In the genomic region with DNA sequence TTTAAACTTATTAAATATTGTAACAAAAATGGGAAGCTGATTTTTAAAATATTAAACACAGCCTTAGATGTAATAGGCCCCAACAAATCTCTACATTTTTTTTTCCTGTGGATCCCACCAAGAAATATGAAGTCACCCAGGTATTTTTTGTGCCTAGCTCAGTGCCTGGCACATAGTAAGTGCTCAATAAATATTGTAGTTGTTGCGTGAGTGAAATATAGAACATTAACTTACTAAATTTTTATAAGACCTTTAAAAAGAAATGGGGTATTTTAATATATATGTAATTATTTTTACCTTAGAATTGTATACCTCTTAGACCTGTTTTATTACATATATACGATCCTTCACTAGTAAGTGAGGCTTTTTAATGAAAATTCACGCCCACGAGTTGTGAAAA, we compare ENCODE assay signal across 10 cellular contexts. TPM values are rescaled to one million over a fixed set of nuclear protein-coding genes. Genes with fewer than 3 reads are reported as not detected.
A peak's percentile ranks its signal among the peaks of the same experiment; 100 is the strongest.
DNase-seq lines count a peak whose midpoint lies in the region; ATAC-seq and TF ChIP-seq lines count a peak whose summit lies in the region.
"Had no signal": no experiment of that assay in that cellular context is flagged by ENCODE, and none has a peak within 500 bp of the region (broad histone marks: within the 10 kb centered on the region; RNA-seq: fewer than 3 reads in every experiment).

No MANE protein-coding gene starts in this region.

- no peak overlapping the region for H2BK15ac ChIP-seq in mesenchymal stem cell (ENCODE audit: low read depth, poor library complexity, severe bottlenecking)

- no peak overlapping the region for H2BK5ac ChIP-seq in mesenchymal stem cell (ENCODE audit: low read depth, low read length, poor library complexity, severe bottlenecking)

- peaks cover 9% of the 10 kb centered on the region for H3K79me1 ChIP-seq in mesenchymal stem cell (replicated peaks; ENCODE audit: low read length, poor library complexity, severe bottlenecking)

- TF ChIP-seq CTCF in vagina (IDR thresholded peaks at IDR 0.05) = no peak

- no peaks in the 10 kb centered on the region for H3K36me3 ChIP-seq in ectodermal cell (ENCODE audit: control insufficient read depth, insufficient read depth, low read length)
- H3K36me3 ChIP-seq in mesenchymal stem cell (ENCODE audit: control insufficient read depth in 1 of 2, insufficient read depth in 2 of 2, low read depth in 1 of 2, low read length in 2 of 2) = no peaks in the 10 kb centered on the region
- no peaks in the 10 kb centered on the region for H3K36me3 ChIP-seq in vagina

- no peak overlapping the region for H2AFZ ChIP-seq in mesenchymal stem cell (ENCODE audit: low read depth, low read length)

- intact Hi-C loops in vagina (cut with DNase I) = no loop called here

- H3K4me3 ChIP-seq in ectodermal cell (ENCODE audit: insufficient read depth, low read depth, low read length) (peak overlapping the region; percentile 51), mesenchymal stem cell (ENCODE audit: insufficient read depth in 1 of 2, low read depth in 1 of 2, low read length in 2 of 2) (peak overlapping the region in 1 of 2 experiments; percentile 83), vagina (peak overlapping the region; percentile 51 to 71)

- no peak overlapping the region for H2BK12ac ChIP-seq in mesenchymal stem cell (ENCODE audit: low read length in 2 of 2)

- no peak overlapping the region for H2AK5ac ChIP-seq in mesenchymal stem cell (ENCODE audit: low read length, severe bottlenecking)

- H3K18ac ChIP-seq in mesenchymal stem cell (ENCODE audit: low read depth in 1 of 2, low read length in 2 of 2) = no peak overlapping the region

- H3K4ac ChIP-seq in mesenchymal stem cell (ENCODE audit: low read depth in 1 of 2, low read length in 2 of 2) = peak overlapping the region in 1 of 2 experiments; percentile 83

- no peak overlapping the region for H3K27ac Mint-ChIP-seq in activated naive CD8-positive, alpha-beta T cell
- H3K27ac Mint-ChIP-seq in activated naive CD8-positive, alpha-beta T cell treated with anti-CD3 and anti-CD28 coated beads for 36 hours = no peak overlapping the region
- H3K27ac Mint-ChIP-seq: T-helper 1 cell treated with Interleukin-12 subunit alpha and Interleukin-12 subunit beta and Interleukin-4 antibody, amounts not matched to agents 30 μg/mL and 1 μg/mL, for 36 hours had no signal

- H3K23ac ChIP-seq in mesenchymal stem cell (ENCODE audit: low read length in 2 of 2) = no peak overlapping the region

- H3K9me3 ChIP-seq in ectodermal cell (ENCODE audit: control insufficient read depth, low read length) (peaks cover 5% of the 10 kb centered on the region), mesenchymal stem cell (ENCODE audit: control insufficient read depth, low read length) (peaks cover 24% of the 10 kb centered on the region), vagina (peaks cover 6% of the 10 kb centered on the region)

- no peak for DNase-seq in activated naive CD8-positive, alpha-beta T cell treated with anti-CD3 and anti-CD28 coated beads for 36 hours
- DNase-seq in mesenchymal stem cell (no peak), vagina (ENCODE audit: extremely low spot score in 2 of 2) (no peak), NCI-H226 (no peak), NCI-H2227 (lab: John Stamatoyannopoulos, UW; ENCODE audit: unreplicated experiment) (no peak)
- DNase-seq: activated T-cell treated with anti-CD3 and anti-CD28 coated beads for 4 hours had no signal

- H3K27me3 Mint-ChIP-seq in activated naive CD8-positive, alpha-beta T cell = peaks cover 28% of the 10 kb centered on the region
- peaks cover 50% of the 10 kb centered on the region for H3K27me3 Mint-ChIP-seq in activated naive CD8-positive, alpha-beta T cell treated with anti-CD3 and anti-CD28 coated beads for 36 hours

- peak overlapping the region; percentile 68 for H3K4me3 Mint-ChIP-seq in activated naive CD8-positive, alpha-beta T cell
- no peak overlapping the region for H3K4me3 Mint-ChIP-seq in activated naive CD8-positive, alpha-beta T cell treated with anti-CD3 and anti-CD28 coated beads for 36 hours

- no peak overlapping the region for H3K4me2 ChIP-seq in mesenchymal stem cell (ENCODE audit: low read length, poor library complexity, severe bottlenecking)

- WGBS in ectodermal cell, 2 experiments = 74 to 77% methylated on average over 3 of the region's 4 CpGs
- no CpG with 5 or more reads among the region's 4 CpGs for WGBS in mesenchymal stem cell

- peak overlapping the region; percentile 91 for H4K8ac ChIP-seq in mesenchymal stem cell (ENCODE audit: low read length)

- peaks cover 6% of the 10 kb centered on the region for H3K4me1 Mint-ChIP-seq in activated naive CD8-positive, alpha-beta T cell (ENCODE audit: low read depth)
- H3K4me1 Mint-ChIP-seq in activated naive CD8-positive, alpha-beta T cell treated with anti-CD3 and anti-CD28 coated beads for 36 hours = no peaks in the 10 kb centered on the region

- TF ChIP-seq POLR2A in vagina (IDR thresholded peaks at IDR 0.05) = no peak

- H3K9me3 Mint-ChIP-seq in activated naive CD8-positive, alpha-beta T cell (ENCODE audit: low read depth) = peaks cover 15% of the 10 kb centered on the region
- H3K9me3 Mint-ChIP-seq in activated naive CD8-positive, alpha-beta T cell treated with anti-CD3 and anti-CD28 coated beads for 36 hours = peaks cover 18% of the 10 kb centered on the region

- H3K27me3 ChIP-seq in ectodermal cell (ENCODE audit: control insufficient read depth, insufficient read depth, low read length, poor library complexity, severe bottlenecking) = no peaks in the 10 kb centered on the region
- no peaks in the 10 kb centered on the region for H3K27me3 ChIP-seq in mesenchymal stem cell (ENCODE audit: control insufficient read depth in 1 of 2, insufficient read depth in 1 of 2, low read length in 2 of 2)
- H3K27me3 ChIP-seq in vagina = no peaks in the 10 kb centered on the region

- no peak overlapping the region for H4K91ac ChIP-seq in mesenchymal stem cell (ENCODE audit: low read length)

- H3K9ac ChIP-seq in mesenchymal stem cell (ENCODE audit: low read length) = peak overlapping the region; percentile 93

- ATAC-seq in GM19035 (IDR thresholded peaks at IDR 0.05; ENCODE audit: unreplicated experiment) = no peak

- no peak overlapping the region for H2BK120ac ChIP-seq in mesenchymal stem cell (ENCODE audit: low read depth, low read length)

- H3K14ac ChIP-seq in mesenchymal stem cell (ENCODE audit: low read length in 2 of 2) = no peak overlapping the region

- H3K27ac ChIP-seq in ectodermal cell (ENCODE audit: insufficient read depth, low read depth, low read length, poor library complexity, severe bottlenecking) (no peak overlapping the region), mesenchymal stem cell (ENCODE audit: low read length, poor library complexity, severe bottlenecking) (no peak overlapping the region), vagina (no peak overlapping the region)

- H3K4me1 ChIP-seq in ectodermal cell (ENCODE audit: control insufficient read depth, insufficient read depth, low read length) (no peaks in the 10 kb centered on the region), mesenchymal stem cell (ENCODE audit: control insufficient read depth, insufficient read depth, low read depth, low read length) (no peaks in the 10 kb centered on the region), vagina (peaks cover 4% of the 10 kb centered on the region)

- peaks cover 19% of the 10 kb centered on the region for H3K36me3 Mint-ChIP-seq in activated naive CD8-positive, alpha-beta T cell
- peaks cover 7% of the 10 kb centered on the region for H3K36me3 Mint-ChIP-seq in activated naive CD8-positive, alpha-beta T cell treated with anti-CD3 and anti-CD28 coated beads for 36 hours

RNA-seq across cellular contexts. Expression of a gene that starts 0.6 kb away (rescaled TPM):
- total RNA-seq in activated naive CD8-positive, alpha-beta T cell treated with anti-CD3 and anti-CD28 coated beads for 36 hours = 1 to 10 TPM; 1.0 to 1.8 TPM
- polyA plus RNA-seq in ectodermal cell (2013, experiment 1 of 4) = 35.2 TPM
- polyA plus RNA-seq in ectodermal cell (2013, experiment 2 of 4) = 36.4 TPM
- polyA plus RNA-seq in ectodermal cell (2013, experiment 3 of 4) = 38.8 TPM
- 41.4 TPM for polyA plus RNA-seq in ectodermal cell (2013, experiment 4 of 4)
- polyA plus RNA-seq in mesenchymal stem cell (2013, experiment 1 of 2) = 9.5 TPM
- 10.8 TPM for polyA plus RNA-seq in mesenchymal stem cell (2013, experiment 2 of 2)
- total RNA-seq in vagina = 5.6 TPM
